ENCODE assay signal across 20 cellular contexts in genomic region chr1:57133686-57134085, GRCh38.
"Had no signal": no experiment of that assay in that cellular context is flagged by ENCODE, and none has a peak within 500 bp of the region (broad histone marks: within the 10 kb centered on the region; RNA-seq: fewer than 3 reads in every experiment).

No MANE protein-coding gene starts in this region.

- DNase-seq: activated CD4-positive, alpha-beta T cell treated with anti-CD3 and anti-CD28 coated beads for 1 hour; activated CD4-positive, alpha-beta T cell treated with anti-CD3 and anti-CD28 coated beads, Interleukin-2, amount 50 U/mL, for 1 hour; activated gamma-delta T cell treated with Interleukin-2 at 50 U/mL for 16 hours; activated T-cell treated with anti-CD3 and anti-CD28 coated beads, Interleukin-2, amount 50 U/mL, for 1 hour; anterior cingulate cortex; effector CD4-positive, alpha-beta T cell; kidney glomerular epithelial cell; left ventricle myocardium inferior; natural killer cell; right cardiac atrium; stimulated activated CD4-positive, alpha-beta T cell treated with anti-CD3 and anti-CD28 coated beads, Interleukin-12 subunit alpha, Interleukin-12 subunit beta, amount 100 ng/mL, for 4 hours; stimulated activated CD4-positive, alpha-beta T cell treated with anti-CD3 and anti-CD28 coated beads, Interleukin-4, amount 100 ng/mL, for 4 hours; stimulated activated naive CD8-positive, alpha-beta T cell treated with anti-CD3 and anti-CD28 coated beads, Interleukin-15, Interleukin-2, amounts not matched to agents 100 U/mL and 50 U/mL, for 24 hours; substantia nigra; T-cell; tibial artery had no signal

- H3K4me3 ChIP-seq: cardiac muscle cell, esophagus muscularis mucosa, left ventricle myocardium inferior, ovary, SK-N-MC, tibial artery had no signal

- ATAC-seq: natural killer cell; right cardiac atrium; stimulated activated naive CD8-positive, alpha-beta T cell treated with anti-CD3 and anti-CD28 coated beads, Interleukin-15, Interleukin-2, amounts not matched to agents 100 U/mL and 50 U/mL, for 24 hours; T-cell had no signal
